In genomic region chr10:19701427-19702052, GRCh38 we compare ENCODE assay signal across 20 cellular contexts.
"Had no signal": no experiment of that assay in that cellular context is flagged by ENCODE, and none has a peak within 500 bp of the region (broad histone marks: within the 10 kb centered on the region; RNA-seq: fewer than 3 reads in every experiment).

No MANE protein-coding gene starts in this region.

- H3K9ac ChIP-seq: KMS-11, SK-N-SH had no signal

- H3K27ac ChIP-seq: KMS-11 had no signal

- H3K4me2 ChIP-seq: KMS-11, SK-N-SH had no signal

- H3K9me3 ChIP-seq: SK-N-SH had no signal

- DNase-seq: Kasumi-1, MV-4-11, NCI-H1048, NCI-H1105 treated with DMSO at 0.1 percent for 48 hours, NCI-H1417 treated with DMSO at 0.1 percent for 48 hours, NCI-H146, NCI-H187, NCI-H2029, NCI-H2081 treated with DMSO at 0.1 percent for 48 hours, NCI-H2171, NCI-H446, NCI-H510A, NCI-H524 treated with DMSO at 0.1 percent for 48 hours, NCI-H69, NCI-H774, Right ventricle myocardium superior, RPMI8226, SIG-M5, SK-N-SH had no signal
